Comparison of ENCODE assay signal across 11 cellular contexts in the genomic region with DNA sequence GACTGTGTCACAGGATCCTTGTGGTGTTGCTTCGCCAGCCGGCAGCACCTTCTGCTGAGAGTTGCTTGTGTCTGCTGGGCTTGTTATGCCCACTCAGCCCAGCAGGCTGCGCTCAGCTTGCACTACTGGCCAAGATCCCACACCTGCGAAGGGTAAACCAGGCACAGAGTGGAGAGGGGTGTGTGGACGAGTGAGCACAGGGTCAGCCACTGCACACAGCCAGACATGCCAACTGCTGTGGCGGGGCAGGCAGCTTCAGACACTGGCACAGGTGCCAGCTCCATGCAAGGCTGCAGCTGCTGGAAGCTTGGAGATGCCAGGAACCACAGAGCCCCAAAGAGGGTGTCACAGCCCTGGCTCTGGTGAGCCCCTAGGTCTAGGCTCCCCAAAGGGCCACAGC.
DNase-seq lines count a peak whose midpoint lies in the region; ATAC-seq and TF ChIP-seq lines count a peak whose summit lies in the region.
"Had no signal": no experiment of that assay in that cellular context is flagged by ENCODE, and none has a peak within 500 bp of the region (broad histone marks: within the 10 kb centered on the region; RNA-seq: fewer than 3 reads in every experiment).

No MANE protein-coding gene starts in this region.

- no peak overlapping the region for H3K4me3 ChIP-seq in ascending aorta
- H3K4me3 ChIP-seq in mucosa of descending colon: no peak overlapping the region

- peak; percentile 85 for ATAC-seq in mucosa of descending colon
- no peak for ATAC-seq in GM21360 (IDR thresholded peaks at IDR 0.05; ENCODE audit: unreplicated experiment)
- ATAC-seq: stimulated activated memory B cell treated with anti-CD40 and anti-IgM and Interleukin-4, amounts not matched to agents 10 μg/mL and 1 μg/mL and 100 μg/mL, for 72 hours had no signal

- intact Hi-C loops in ascending aorta (cut with DNase I) (loop anchor here (5.0 kb wide), 1 partner anchor 96 kb away; no protein-coding TSS in a partner anchor), mucosa of descending colon (cut with DNase I, micrococcal nuclease) (loop anchor here in 1 of 2 donors (10.0 kb wide), 1 partner anchor 129 kb away; no protein-coding TSS in a partner anchor)

- H3K4me1 ChIP-seq in ascending aorta: peaks cover 14 to 40% of the 10 kb centered on the region in 2 donors
- H3K4me1 ChIP-seq in mucosa of descending colon (ENCODE audit: low read depth): no peaks in the 10 kb centered on the region

- no peaks in the 10 kb centered on the region for H3K9me3 ChIP-seq in ascending aorta
- H3K9me3 ChIP-seq in mucosa of descending colon: no peaks in the 10 kb centered on the region

- H3K27me3 ChIP-seq in ascending aorta: no peaks in the 10 kb centered on the region

- POLR2A ChIA-PET in HEK293T (lab: Yijun Ruan, JAX): no interaction called here

- peak overlapping the region; percentile 89 for H3K27ac ChIP-seq in ascending aorta

- H3K36me3 ChIP-seq in ascending aorta: no peaks in the 10 kb centered on the region
- H3K36me3 ChIP-seq in mucosa of descending colon (ENCODE audit: low read depth): no peaks in the 10 kb centered on the region

- DNase-seq in DMS53 (lab: John Stamatoyannopoulos, UW): peak; percentile 82
- peak; percentile 50 for DNase-seq in HEK293T (ENCODE audit: extremely low spot score)
- peak in 1 of 2 donors; percentile 63 for DNase-seq in ascending aorta (ENCODE audit: low spot score in 2 of 2)
- DNase-seq in mucosa of descending colon: peak; percentile 39 to 70 (median 69)
- DNase-seq in NCI-H524 (lab: John Stamatoyannopoulos, UW): no peak
- DNase-seq in A172 (ENCODE audit: low spot score): no peak
- DNase-seq in RKO (ENCODE audit: low spot score): no peak
- DNase-seq: activated CD8-positive, alpha-beta memory T cell treated with anti-CD3 and anti-CD28 coated beads, Interleukin-2, amount 50 U/mL, for 4 hours; cortex of kidney had no signal

- TF ChIP-seq CTCF in ascending aorta (IDR thresholded peaks at IDR 0.05) (peak in 1 of 3 experiments; percentile 17), mucosa of descending colon (IDR thresholded peaks at IDR 0.05) (peak; percentile 27)

- CTCF ChIA-PET in HEK293T (lab: Yijun Ruan, JAX): interaction anchor here (0.6 to 0.9 kb wide), 3 partner anchors 127 to 572 kb away, joined by 3 read pairs; no protein-coding TSS in a partner anchor

TF ChIP-seq in HEK293T, 16 proteins besides CTCF, POLR2A, EP300 and RAD21:
- TF ChIP-seq ARNT (IDR thresholded peaks at IDR 0.05) (no peak), FOXK2 (IDR thresholded peaks at IDR 0.05) (no peak), ZNF384 (IDR thresholded peaks at IDR 0.05) (no peak), ELF4 (IDR thresholded peaks at IDR 0.05) (no peak), FOXM1 (IDR thresholded peaks at IDR 0.05; ENCODE audit: borderline replicate concordance) (no peak), FOXA1 (IDR thresholded peaks at IDR 0.05) (no peak), BHLHE40 (IDR thresholded peaks at IDR 0.05; ENCODE audit: borderline replicate concordance) (no peak), NFRKB (IDR thresholded peaks at IDR 0.05) (no peak), CTBP1 (IDR thresholded peaks at IDR 0.05; ENCODE audit: borderline replicate concordance) (no peak), HDGF (IDR thresholded peaks at IDR 0.05; ENCODE audit: borderline replicate concordance) (no peak), LEF1 (IDR thresholded peaks at IDR 0.05; ENCODE audit: borderline replicate concordance) (no peak), TARDBP (IDR thresholded peaks at IDR 0.05) (no peak), SP1 (IDR thresholded peaks at IDR 0.05) (no peak), L3MBTL2 (conservative IDR thresholded peaks at IDR 0.05) (no peak), SUZ12 (IDR thresholded peaks at IDR 0.05) (no peak)
- TF ChIP-seq, protein P1, sequence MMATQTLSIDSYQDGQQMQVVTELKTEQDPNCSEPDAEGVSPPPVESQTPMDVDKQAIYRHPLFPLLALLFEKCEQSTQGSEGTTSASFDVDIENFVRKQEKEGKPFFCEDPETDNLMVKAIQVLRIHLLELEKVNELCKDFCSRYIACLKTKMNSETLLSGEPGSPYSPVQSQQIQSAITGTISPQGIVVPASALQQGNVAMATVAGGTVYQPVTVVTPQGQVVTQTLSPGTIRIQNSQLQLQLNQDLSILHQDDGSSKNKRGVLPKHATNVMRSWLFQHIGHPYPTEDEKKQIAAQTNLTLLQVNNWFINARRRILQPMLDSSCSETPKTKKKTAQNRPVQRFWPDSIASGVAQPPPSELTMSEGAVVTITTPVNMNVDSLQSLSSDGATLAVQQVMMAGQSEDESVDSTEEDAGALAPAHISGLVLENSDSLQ (IDR thresholded peaks at IDR 0.05): no peak
TF ChIP-seq in HEK293T: peak in this region for 0.

Comparison
In these comparisons a context has a peak if more than half of its experiments do, and no peak if none do; other contexts are left out.
1. DNase-seq: peak in DMS53 (single experiment), HEK293T (single experiment) and mucosa of descending colon (3 of 3); none in NCI-H524 (0 of 2), A172 (single experiment) and RKO (single experiment).